8 cellular contexts compared by ENCODE assay signal in the genomic region with DNA sequence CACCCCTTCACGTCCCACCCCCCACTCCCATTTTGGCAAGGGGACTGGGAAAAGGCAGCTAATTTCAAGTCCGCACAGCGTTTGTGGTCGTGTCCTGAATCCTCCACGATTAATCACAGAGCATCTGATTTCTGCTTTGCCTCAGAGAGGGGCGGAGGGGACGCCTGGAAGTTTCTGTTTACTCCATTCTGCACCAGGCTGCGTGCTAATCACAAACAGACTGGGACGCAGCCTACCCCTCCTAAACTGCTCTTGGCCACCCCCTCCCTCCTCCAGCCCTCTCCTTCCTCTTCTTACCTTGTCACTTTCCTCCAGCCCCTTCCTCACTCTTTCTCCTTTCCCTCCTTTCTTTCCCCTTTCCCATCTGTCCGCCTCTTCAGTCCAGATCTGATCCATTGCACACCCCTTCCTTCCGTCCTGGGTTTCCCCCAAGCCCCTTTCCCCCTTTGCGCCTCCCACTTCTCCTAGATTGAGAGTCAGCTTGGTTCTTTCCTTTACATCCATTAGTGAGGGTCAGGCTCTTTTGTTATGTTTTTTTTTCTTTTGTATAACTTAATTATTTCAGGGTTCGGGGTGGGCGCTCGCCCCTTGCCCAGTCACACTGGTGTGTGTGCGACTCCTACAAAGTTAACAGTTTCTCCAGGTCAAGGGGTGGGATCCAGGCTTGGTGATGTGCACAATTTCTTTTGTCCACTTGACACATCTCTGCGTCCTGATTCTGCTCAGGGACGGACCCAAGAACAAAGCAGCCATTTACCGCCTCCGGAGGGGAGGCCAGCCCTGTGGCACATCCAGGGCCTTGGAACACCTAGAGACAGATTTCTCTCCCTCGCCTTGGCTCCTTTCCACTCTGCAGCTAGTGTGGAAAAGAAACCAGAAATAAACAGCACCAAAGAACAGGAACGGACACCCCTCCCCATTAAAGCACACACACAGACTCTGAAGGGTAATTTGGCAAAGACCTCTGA. TPM values are rescaled to one million over a fixed set of nuclear protein-coding genes. Genes with fewer than 3 reads are reported as not detected.
DNase-seq lines count a peak whose midpoint lies in the region; ATAC-seq, FAIRE-seq and TF ChIP-seq lines count a peak whose summit lies in the region.

No MANE protein-coding gene starts in this region.

- no peaks in the 10 kb centered on the region for H3K36me3 ChIP-seq in HUES64 (ENCODE audit: insufficient read depth, low read length)

- DNase-seq in choroid plexus epithelial cell (ENCODE audit: low read depth): peak; percentile 92
- DNase-seq in kidney tubule cell (ENCODE audit: low spot score): peak; percentile 44
- no peak for DNase-seq in superior temporal gyrus (ENCODE audit: extremely low spot score)
- DNase-seq in HTR-8/SVneo (ENCODE audit: insufficient read length, low spot score): no peak
- no peak for DNase-seq in NCI-H524 treated with DMSO at 0.1 percent for 48 hours (lab: John Stamatoyannopoulos, UW)

- no peak for TF ChIP-seq CTCF in choroid plexus epithelial cell (conservative IDR thresholded peaks at IDR 0.05; ENCODE audit: low read depth, low read length)

- H3K4me3 Mint-ChIP-seq in stimulated activated memory B cell treated with anti-CD40 and anti-IgM and Interleukin-4, amounts not matched to agents 10 μg/mL and 1 μg/mL and 100 μg/mL, for 72 hours: peak overlapping the region; percentile 30

- peaks cover 15% of the 10 kb centered on the region for H3K4me1 Mint-ChIP-seq in stimulated activated memory B cell treated with anti-CD40 and anti-IgM and Interleukin-4, amounts not matched to agents 10 μg/mL and 1 μg/mL and 100 μg/mL, for 72 hours

- H3K27ac ChIP-seq in HUES64 (ENCODE audit: low read depth, low read length): peak overlapping the region; percentile 1; the same call in 1 of the 2 replicates

- H3K9me3 ChIP-seq in HUES64 (ENCODE audit: insufficient read depth, low read depth, low read length): no peaks in the 10 kb centered on the region

- peaks cover 56% of the 10 kb centered on the region for H3K27me3 Mint-ChIP-seq in stimulated activated memory B cell treated with anti-CD40 and anti-IgM and Interleukin-4, amounts not matched to agents 10 μg/mL and 1 μg/mL and 100 μg/mL, for 72 hours

- WGBS in HUES64: 15% methylated on average over 22 of the region's 22 CpGs

- no peaks in the 10 kb centered on the region for H3K36me3 Mint-ChIP-seq in stimulated activated memory B cell treated with anti-CD40 and anti-IgM and Interleukin-4, amounts not matched to agents 10 μg/mL and 1 μg/mL and 100 μg/mL, for 72 hours

- H3K27me3 ChIP-seq in HUES64 (ENCODE audit: insufficient read depth, low read length): peaks cover 4% of the 10 kb centered on the region; the same call in 1 of the 2 replicates

- H3K4me1 ChIP-seq in HUES64 (ENCODE audit: insufficient read depth, low read length): peaks cover 24% of the 10 kb centered on the region

- H3K9ac ChIP-seq in HUES64 (ENCODE audit: low read depth, low read length): peak overlapping the region; percentile 26; the same call in 1 of the 2 replicates

- ATAC-seq in stimulated activated memory B cell treated with anti-CD40 and anti-IgM and Interleukin-4, amounts not matched to agents 10 μg/mL and 1 μg/mL and 100 μg/mL, for 72 hours: no peak
- no peak for ATAC-seq in HG02588 (IDR thresholded peaks at IDR 0.05; ENCODE audit: unreplicated experiment)

- no peak overlapping the region for H3K27ac Mint-ChIP-seq in stimulated activated memory B cell treated with anti-CD40 and anti-IgM and Interleukin-4, amounts not matched to agents 10 μg/mL and 1 μg/mL and 100 μg/mL, for 72 hours

- no peak for FAIRE-seq in HTR-8/SVneo (lab: Jason Lieb, UNC)

- H3K4me3 ChIP-seq in HUES64 (ENCODE audit: low read length) (peak overlapping the region; percentile 57), choroid plexus epithelial cell (ENCODE audit: low read depth, low read length) (peak overlapping the region; percentile 80)

- no peaks in the 10 kb centered on the region for H3K9me3 Mint-ChIP-seq in stimulated activated memory B cell treated with anti-CD40 and anti-IgM and Interleukin-4, amounts not matched to agents 10 μg/mL and 1 μg/mL and 100 μg/mL, for 72 hours

RNA-seq across cellular contexts. Expression of gene RIPOR3, which starts 0.5 kb away (rescaled TPM):
- 0.85 TPM for polyA plus RNA-seq in HUES64 (2013, experiment 1 of 2)
- polyA plus RNA-seq in HUES64 (2013, experiment 2 of 2): 0.89 TPM

RNA-seq across cellular contexts. Expression of gene PARD6B, which starts 39.5 kb away (rescaled TPM):
- polyA plus RNA-seq in HUES64 (2013, experiment 1 of 2): 6.1 TPM
- 6.4 TPM for polyA plus RNA-seq in HUES64 (2013, experiment 2 of 2)

Comparison
In these comparisons a context has a peak if more than half of its experiments do, and no peak if none do; other contexts are left out.
1. DNase-seq: peak in choroid plexus epithelial cell (single experiment) and kidney tubule cell (single experiment); none in superior temporal gyrus (single experiment), HTR-8/SVneo (single experiment) and NCI-H524 treated with DMSO at 0.1 percent for 48 hours (single experiment).